In the genomic region with DNA sequence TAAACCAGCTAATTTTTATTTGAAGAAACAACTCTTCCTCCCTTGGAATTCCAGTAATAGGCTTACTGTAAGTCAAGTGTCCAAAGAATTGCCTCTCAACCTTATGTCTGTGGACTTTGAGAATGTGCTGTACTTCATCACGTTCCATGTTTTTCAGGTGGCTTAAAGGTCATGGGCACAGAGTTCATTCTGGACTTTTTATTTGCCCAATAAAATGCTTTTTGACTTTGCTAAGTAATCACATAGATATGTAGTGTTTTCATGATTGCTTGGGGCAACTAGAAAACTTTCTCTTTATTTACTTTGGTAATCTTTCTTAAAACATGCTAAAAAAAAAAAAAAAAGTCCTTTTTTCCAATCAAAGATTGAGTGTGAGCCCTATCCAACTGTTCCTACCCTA, we compare ENCODE assay signal across 21 cellular contexts. TPM values are rescaled to one million over a fixed set of nuclear protein-coding genes. Genes with fewer than 3 reads are reported as not detected.
DNase-seq lines count a peak whose midpoint lies in the region; ATAC-seq and TF ChIP-seq lines count a peak whose summit lies in the region.
"Had no signal": no experiment of that assay in that cellular context is flagged by ENCODE, and none has a peak within 500 bp of the region (broad histone marks: within the 10 kb centered on the region; RNA-seq: fewer than 3 reads in every experiment).

No MANE protein-coding gene starts in this region.

- no peak overlapping the region for H3K4me2 ChIP-seq in GM23338

- no peaks in the 10 kb centered on the region for H3F3A ChIP-seq in GM23338 (replicated peaks; ENCODE audit: low read depth)

- no peak overlapping the region for H3K9ac ChIP-seq in colonic mucosa (ENCODE audit: low read depth in 2 of 2, low read length in 2 of 2)

- ATAC-seq in GM23338, result no peak
- peak; percentile 58 to 77 for ATAC-seq in lower lobe of right lung
- peak; percentile 31 for ATAC-seq in upper lobe of right lung
- ATAC-seq: stimulated activated naive CD8-positive, alpha-beta T cell treated with anti-CD3 and anti-CD28 coated beads, Interleukin-15, amount 100 ng/mL, for 72 hours had no signal

- TF ChIP-seq CTCF in GM23338 (conservative IDR thresholded peaks at IDR 0.05; ENCODE audit: low read depth in 2 of 2), result no peak
- TF ChIP-seq CTCF in colonic mucosa (IDR thresholded peaks at IDR 0.05), result no peak
- no peak for TF ChIP-seq CTCF in lower lobe of right lung (IDR thresholded peaks at IDR 0.05)
- no peak for TF ChIP-seq CTCF in upper lobe of right lung (IDR thresholded peaks at IDR 0.05)
- TF ChIP-seq CTCF in CD14-positive monocyte (IDR thresholded peaks at IDR 0.05), result no peak
- TF ChIP-seq CTCF in A673 (conservative IDR thresholded peaks at IDR 0.05; ENCODE audit: low read depth, low read length), result no peak

- H3K27ac Mint-ChIP-seq in GM23338 (no peak overlapping the region), CD14-positive monocyte (no peak overlapping the region)
- H3K27ac Mint-ChIP-seq: T-helper 2 cell treated with Interferon-gamma antibody and Interleukin-4, amounts not matched to agents 5 μg/mL and 100 μg/mL, for 36 hours; WTC11 had no signal

- H3K79me2 ChIP-seq in GM23338 (replicated peaks; ENCODE audit: insufficient read depth), result no peaks in the 10 kb centered on the region

- H2AFZ ChIP-seq in GM23338, result peak overlapping the region; percentile 23; the same call in 1 of the 2 replicates

- no TSS peak for BruUV-seq in A673 (replicated peaks; lab: Mats Ljungman, UMichigan)

- H3K9me3 Mint-ChIP-seq in GM23338, result peaks cover 23% of the 10 kb centered on the region
- peaks cover 13 to 21% (median 19%) of the 10 kb centered on the region in 7 donors for H3K9me3 Mint-ChIP-seq in CD14-positive monocyte

- CTCF ChIA-PET in A673 (lab: Charles Lee), result interaction anchor here (0.6 to 2.5 kb wide), 6 partner anchors 88 to 375 kb away, joined by 3 to 14 read pairs (median 5); no protein-coding TSS in a partner anchor

- H3K4me1 Mint-ChIP-seq in GM23338 (peaks cover 9% of the 10 kb centered on the region; the same call in 1 of the 3 replicates), CD14-positive monocyte (peaks cover 8% of the 10 kb centered on the region)

- H3K36me3 Mint-ChIP-seq in GM23338 (ENCODE audit: low read depth), result peaks cover 18% of the 10 kb centered on the region
- H3K36me3 Mint-ChIP-seq in CD14-positive monocyte, result no peaks in the 10 kb centered on the region

- no peak overlapping the region for H3K27ac ChIP-seq in GM23338 (ENCODE audit: low read depth)
- H3K27ac ChIP-seq in colonic mucosa, result peak overlapping the region; percentile 46
- peak overlapping the region; percentile 5 for H3K27ac ChIP-seq in lower lobe of right lung
- no peak overlapping the region for H3K27ac ChIP-seq in upper lobe of right lung
- H3K27ac ChIP-seq in A673 (ENCODE audit: low read depth, low read length, poor library complexity, severe bottlenecking), result no peak overlapping the region
- H3K27ac ChIP-seq: RWPE1, sigmoid colon, thyroid gland had no signal

- no peaks in the 10 kb centered on the region for H3K27me3 ChIP-seq in GM23338 (ENCODE audit: insufficient read depth)
- H3K27me3 ChIP-seq in colonic mucosa, result no peaks in the 10 kb centered on the region
- no peaks in the 10 kb centered on the region for H3K27me3 ChIP-seq in lower lobe of right lung (ENCODE audit: low read depth)
- H3K27me3 ChIP-seq in upper lobe of right lung, result no peaks in the 10 kb centered on the region
- H3K27me3 ChIP-seq in A673 (replicated peaks; ENCODE audit: insufficient read depth, low read depth, low read length, poor library complexity), result no peaks in the 10 kb centered on the region
- H3K27me3 ChIP-seq: ascending aorta, sigmoid colon, thyroid gland had no signal

- H3K4me3 ChIP-seq in GM23338 (no peak overlapping the region), colonic mucosa (no peak overlapping the region), lower lobe of right lung (no peak overlapping the region), upper lobe of right lung (no peak overlapping the region), A673 (ENCODE audit: low read depth, low read length, poor library complexity, severe bottlenecking) (no peak overlapping the region)
- H3K4me3 ChIP-seq: ascending aorta, sigmoid colon, thyroid gland had no signal

- H3K9me2 ChIP-seq in GM23338 (ENCODE audit: insufficient read depth), result no peaks in the 10 kb centered on the region

- no peaks in the 10 kb centered on the region for H3K4me1 ChIP-seq in GM23338 (ENCODE audit: insufficient read depth)
- no peaks in the 10 kb centered on the region for H3K4me1 ChIP-seq in colonic mucosa
- H3K4me1 ChIP-seq in lower lobe of right lung, result peaks cover 7% of the 10 kb centered on the region
- H3K4me1 ChIP-seq in upper lobe of right lung, result peaks cover 13% of the 10 kb centered on the region
- no peaks in the 10 kb centered on the region for H3K4me1 ChIP-seq in A673 (ENCODE audit: insufficient read depth, low read length, poor library complexity, severe bottlenecking)
- H3K4me1 ChIP-seq: sigmoid colon had no signal

- POLR2A ChIA-PET in A673 (lab: Charles Lee; ENCODE audit: low non-redundant PET), result no interaction called here

- H3K9me3 ChIP-seq in colonic mucosa, result no peaks in the 10 kb centered on the region
- H3K9me3 ChIP-seq in lower lobe of right lung, result no peaks in the 10 kb centered on the region
- no peaks in the 10 kb centered on the region for H3K9me3 ChIP-seq in upper lobe of right lung
- peaks cover 7% of the 10 kb centered on the region for H3K9me3 ChIP-seq in A673 (ENCODE audit: low read depth, low read length, poor library complexity, severe bottlenecking)
- H3K9me3 ChIP-seq: ascending aorta, thyroid gland had no signal

- H3K4me3 Mint-ChIP-seq in GM23338, result no peak overlapping the region
- H3K4me3 Mint-ChIP-seq in CD14-positive monocyte, result no peak overlapping the region
- H3K4me3 Mint-ChIP-seq: T-helper 2 cell treated with Interferon-gamma antibody and Interleukin-4, amounts not matched to agents 5 μg/mL and 100 μg/mL, for 36 hours; WTC11 had no signal

- intact Hi-C loops in colonic mucosa (cut with DNase I), result loop anchor here (5.0 to 10.0 kb wide), 3 partner anchors 96 to 253 kb away; a partner anchor contains a TSS
- intact Hi-C loops in lower lobe of right lung (cut with DNase I), result no loop called here
- intact Hi-C loops in upper lobe of right lung (cut with DNase I), result no loop called here
- intact Hi-C loops in CD14-positive monocyte (cut with micrococcal nuclease), result loop anchor here in 1 of 2 donors (10.0 kb wide), 1 partner anchor 196 kb away; no protein-coding TSS in a partner anchor
- intact Hi-C loops in A673 (cut with micrococcal nuclease; ENCODE audit: unreplicated experiment), result loop anchor here (2.0 to 10.0 kb wide), 4 partner anchors 93 to 676 kb away; a partner anchor contains a TSS

- no peaks in the 10 kb centered on the region for H4K20me1 ChIP-seq in GM23338 (replicated peaks; ENCODE audit: insufficient read depth)

- no peaks in the 10 kb centered on the region; the same call in 1 of the 2 replicates for H3K36me3 ChIP-seq in GM23338 (ENCODE audit: insufficient read depth)
- no peaks in the 10 kb centered on the region for H3K36me3 ChIP-seq in colonic mucosa
- H3K36me3 ChIP-seq in lower lobe of right lung, result no peaks in the 10 kb centered on the region
- no peaks in the 10 kb centered on the region for H3K36me3 ChIP-seq in upper lobe of right lung
- no peaks in the 10 kb centered on the region for H3K36me3 ChIP-seq in A673 (ENCODE audit: insufficient read depth, low read length, poor library complexity, severe bottlenecking)
- H3K36me3 ChIP-seq: ascending aorta, sigmoid colon, thyroid gland had no signal

- DNase-seq in GM23338 (ENCODE audit: low spot score) (no peak), colonic mucosa (no peak), lower lobe of right lung (no peak), upper lobe of right lung (no peak), AG08395 (ENCODE audit: low spot score) (no peak), CD14-positive monocyte (ENCODE audit: low spot score) (no peak), A673 (ENCODE audit: low spot score) (no peak)
- DNase-seq: activated CD8-positive, alpha-beta memory T cell treated with anti-CD3 and anti-CD28 coated beads, Interleukin-2, amount 50 U/mL, for 4 hours; dermis blood vessel endothelial cell; DMS53; head of caudate nucleus; NCI-H1105 treated with DMSO at 0.1 percent for 48 hours; NCI-H2029 treated with DMSO at 0.1 percent for 48 hours; sigmoid colon; stimulated activated naive CD8-positive, alpha-beta T cell treated with anti-CD3 and anti-CD28 coated beads, Interleukin-15, amount 100 ng/mL, for 72 hours had no signal

- H3K27me3 Mint-ChIP-seq in GM23338 (ENCODE audit: insufficient read depth, low read depth, poor library complexity) (peaks cover 1% of the 10 kb centered on the region), CD14-positive monocyte (ENCODE audit: low read depth in 3 of 3) (peaks cover 0 to 3% (median 0%) of the 10 kb centered on the region in 3 donors)
- H3K27me3 Mint-ChIP-seq: activated naive CD8-positive, alpha-beta T cell; stimulated activated naive CD8-positive, alpha-beta T cell treated with anti-CD3 and anti-CD28 coated beads, Interleukin-15, amount 100 ng/mL, for 72 hours had no signal

TF ChIP-seq in GM23338, 12 proteins besides CTCF, POLR2A, EP300 and RAD21 (continues in another document):
- TF ChIP-seq JUNB (IDR thresholded peaks at IDR 0.05; ENCODE audit: unreplicated experiment) (no peak), NANOG (IDR thresholded peaks at IDR 0.05; ENCODE audit: borderline replicate concordance) (no peak), CREB1 (CRISPR knock-in tag; IDR thresholded peaks at IDR 0.05; ENCODE audit: low read depth) (no peak), STAT1 (IDR thresholded peaks at IDR 0.05; ENCODE audit: unreplicated experiment) (no peak), EZH2phosphoT487 (IDR thresholded peaks at IDR 0.05; ENCODE audit: unreplicated experiment) (no peak), EZH2 (IDR thresholded peaks at IDR 0.05; ENCODE audit: low read depth, unreplicated experiment) (no peak)

RNA-seq across cellular contexts. Expression of a gene that starts 10.4 kb away (rescaled TPM):
- 0.27 and 0.35 TPM in 2 replicates for total RNA-seq in GM23338 (2014; rRNA removed; shearing (Covaris generic))
- polyA plus RNA-seq in GM23338 (2016; fragmentation: Nextera tagmentation; extraction: Ambion mirVana), result 0.99 and 1.1 TPM in 2 replicates
- 1 to 10 TPM in 1 of 2 donors, under 1 TPM in 1; 0.91 to 2.0 TPM for total RNA-seq in colonic mucosa
- 9.2 TPM for total RNA-seq in lower lobe of right lung
- 0.98 TPM for total RNA-seq in upper lobe of right lung
- not detected for polyA plus RNA-seq in CD14-positive monocyte
- total RNA-seq in A673 (2021), result 0.95 and 1.9 TPM in 2 replicates

Comparison
In these comparisons a context has a peak if more than half of its experiments do, and no peak if none do; other contexts are left out.
1. H3K27ac ChIP-seq: peak in colonic mucosa (single experiment) and lower lobe of right lung (single experiment); none in GM23338 (single experiment), upper lobe of right lung (single experiment) and A673 (single experiment).
2. intact Hi-C loops: an anchor here in colonic mucosa (5.0 to 10.0 kb wide) and A673 (2.0 to 10.0 kb wide); none called in lower lobe of right lung and upper lobe of right lung.